In genomic region chr19:7562646-7563393, GRCh38 we compare ENCODE assay signal across 17 cellular contexts. TPM values are rescaled to one million over a fixed set of nuclear protein-coding genes. Genes with fewer than 3 reads are reported as not detected.
A peak's percentile ranks its signal among the peaks of the same experiment; 100 is the strongest.
DNase-seq lines count a peak whose midpoint lies in the region; ATAC-seq, FAIRE-seq and TF ChIP-seq lines count a peak whose summit lies in the region.
"Had no signal": no experiment of that assay in that cellular context is flagged by ENCODE, and none has a peak within 500 bp of the region (broad histone marks: within the 10 kb centered on the region; RNA-seq: fewer than 3 reads in every experiment).

No MANE protein-coding gene starts in this region.

- H3K79me2 ChIP-seq in GM23338 (replicated peaks; ENCODE audit: insufficient read depth): no peaks in the 10 kb centered on the region

- TF ChIP-seq CTCF in A549 (IDR thresholded peaks at IDR 0.05) (no peak), GM23338 (conservative IDR thresholded peaks at IDR 0.05; ENCODE audit: low read depth in 2 of 2) (no peak), fibroblast of villous mesenchyme (IDR thresholded peaks at IDR 0.05; ENCODE audit: insufficient read depth, low read depth, low read length) (no peak), mesothelial cell of epicardium (IDR thresholded peaks at IDR 0.05; ENCODE audit: unreplicated experiment) (no peak), natural killer cell (IDR thresholded peaks at IDR 0.05) (no peak)

- no peak for TF ChIP-seq RAD21 in A549 (conservative IDR thresholded peaks at IDR 0.05 in 1 of 2, IDR thresholded peaks at IDR 0.05 in 1 of 2)

- TF ChIP-seq EP300 in A549 (IDR thresholded peaks at IDR 0.05): no peak

- CTCF ChIA-PET in A549 (lab: Yijun Ruan, JAX): interaction anchor here (0.6 to 1.5 kb wide), 5 partner anchors 219 to 682 kb away, joined by 3 to 5 read pairs (median 3); no protein-coding TSS in a partner anchor

- H3K4me1 Mint-ChIP-seq in GM23338 (no peaks in the 10 kb centered on the region), mesothelial cell of epicardium (no peaks in the 10 kb centered on the region), natural killer cell (peaks cover 0 to 5% of the 10 kb centered on the region in 2 donors)
- H3K4me1 Mint-ChIP-seq: immature natural killer cell had no signal

- H3K36me3 Mint-ChIP-seq in GM23338 (ENCODE audit: low read depth) (peaks cover 23% of the 10 kb centered on the region), mesothelial cell of epicardium (peaks cover 17% of the 10 kb centered on the region), natural killer cell (no peaks in the 10 kb centered on the region)

- H3K9me3 ChIP-seq in A549: no peaks in the 10 kb centered on the region
- H3K9me3 ChIP-seq: colonic mucosa had no signal

- no peaks in the 10 kb centered on the region for H3K27me3 ChIP-seq in GM23338 (ENCODE audit: insufficient read depth)
- H3K27me3 ChIP-seq: colonic mucosa had no signal

- WGBS in A549 (ENCODE audit: missing lambda C conversion rate): 69% methylated on average over 13 of the region's 16 CpGs

- H3K27me3 Mint-ChIP-seq in GM23338 (ENCODE audit: insufficient read depth, low read depth, poor library complexity): peaks cover 7% of the 10 kb centered on the region
- no peaks in the 10 kb centered on the region for H3K27me3 Mint-ChIP-seq in mesothelial cell of epicardium (ENCODE audit: low read depth)
- no peaks in the 10 kb centered on the region for H3K27me3 Mint-ChIP-seq in natural killer cell (ENCODE audit: low read depth in 2 of 2)

- H3F3A ChIP-seq in GM23338 (replicated peaks; ENCODE audit: low read depth): no peaks in the 10 kb centered on the region

- H3K4me2 ChIP-seq in A549: no peak overlapping the region
- H3K4me2 ChIP-seq in GM23338: no peak overlapping the region

- H3K4me3 Mint-ChIP-seq in GM23338: no peak overlapping the region
- H3K4me3 Mint-ChIP-seq in mesothelial cell of epicardium: no peak overlapping the region
- no peak overlapping the region for H3K4me3 Mint-ChIP-seq in natural killer cell
- H3K4me3 Mint-ChIP-seq: immature natural killer cell had no signal

- no peak for TF ChIP-seq POLR2A in A549 (IDR thresholded peaks at IDR 0.05; ENCODE audit: low read length)

- no peak overlapping the region for H3K4me3 ChIP-seq in A549
- no peak overlapping the region for H3K4me3 ChIP-seq in GM23338
- no peak overlapping the region for H3K4me3 ChIP-seq in fibroblast of villous mesenchyme (ENCODE audit: low read depth, low read length)
- H3K4me3 ChIP-seq: colonic mucosa had no signal

- POLR2A ChIA-PET in A549 (lab: Yijun Ruan, JAX): no interaction called here

- H3K9me3 Mint-ChIP-seq in GM23338: no peaks in the 10 kb centered on the region; the same call in 2 of the 3 replicates
- H3K9me3 Mint-ChIP-seq in mesothelial cell of epicardium: no peaks in the 10 kb centered on the region
- no peaks in the 10 kb centered on the region for H3K9me3 Mint-ChIP-seq in natural killer cell
- H3K9me3 Mint-ChIP-seq: immature natural killer cell had no signal

- no peak for ATAC-seq in A549
- ATAC-seq in GM23338: peak; percentile 48; the same call in 2 of the 3 replicates
- ATAC-seq in natural killer cell: no peak
- ATAC-seq in GM21723 (IDR thresholded peaks at IDR 0.05; ENCODE audit: unreplicated experiment): no peak
- ATAC-seq: activated CD4-positive, CD25-positive, alpha-beta regulatory T cell treated with anti-CD3 and anti-CD28 coated beads, Interleukin-2, amount 50 U/mL, for 24 hours; right cardiac atrium; Right ventricle myocardium inferior had no signal

- DNase-seq in A549 (ENCODE audit: low read depth in 1 of 2, low spot score in 1 of 2) (no peak), GM23338 (ENCODE audit: low spot score) (peak; percentile 38), RPMI8226 (peak; percentile 40), fibroblast of villous mesenchyme (ENCODE audit: low read depth) (peak; percentile 6), Ammon's horn (ENCODE audit: low spot score) (no peak), mesothelial cell of epicardium (ENCODE audit: low spot score in 2 of 2, unreplicated experiment in 2 of 2) (no peak), natural killer cell (no peak)
- DNase-seq: activated CD8-positive, alpha-beta memory T cell treated with anti-CD3 and anti-CD28 coated beads, Interleukin-2, amount 50 U/mL, for 48 hours; activated naive CD4-positive, alpha-beta T cell treated with Interleukin-2 at 50 U/mL for 16 hours; colonic mucosa; COR-L47; immature natural killer cell; NCI-H1048; right cardiac atrium had no signal

- H3K9me2 ChIP-seq in GM23338 (ENCODE audit: insufficient read depth): no peaks in the 10 kb centered on the region

- intact Hi-C loops in natural killer cell (cut with micrococcal nuclease): no loop called here

- H3K27ac Mint-ChIP-seq in GM23338 (no peak overlapping the region), mesothelial cell of epicardium (no peak overlapping the region), natural killer cell (no peak overlapping the region)
- H3K27ac Mint-ChIP-seq: immature natural killer cell had no signal

- H2AFZ ChIP-seq in GM23338: no peak overlapping the region

- no peak overlapping the region for H3K27ac ChIP-seq in A549
- no peak overlapping the region for H3K27ac ChIP-seq in GM23338 (ENCODE audit: low read depth)
- H3K27ac ChIP-seq: colonic mucosa had no signal

- peaks cover 8% of the 10 kb centered on the region; the same call in 1 of the 2 replicates for H3K36me3 ChIP-seq in GM23338 (ENCODE audit: insufficient read depth)
- H3K36me3 ChIP-seq: colonic mucosa had no signal

- H4K20me1 ChIP-seq in GM23338 (replicated peaks; ENCODE audit: insufficient read depth): no peaks in the 10 kb centered on the region; the same call in 1 of the 2 replicates

- no peaks in the 10 kb centered on the region for H3K4me1 ChIP-seq in A549
- no peaks in the 10 kb centered on the region for H3K4me1 ChIP-seq in GM23338 (ENCODE audit: insufficient read depth)
- H3K4me1 ChIP-seq: colonic mucosa had no signal

- no peak for FAIRE-seq in A549 (lab: Jason Lieb, UNC)

TF ChIP-seq in A549, 52 proteins besides CTCF, POLR2A, EP300 and RAD21 (continues in another document):
- no peak for TF ChIP-seq KDM1A (IDR thresholded peaks at IDR 0.05; ENCODE audit: low read depth)
- no peak for TF ChIP-seq HOXB13 (CRISPR knock-in tag; IDR thresholded peaks at IDR 0.05; ENCODE audit: low read depth)
- TF ChIP-seq HEYL (CRISPR knock-in tag; IDR thresholded peaks at IDR 0.05): no peak
- no peak for TF ChIP-seq RCOR1 (IDR thresholded peaks at IDR 0.05; ENCODE audit: low read depth, low read length)

TF ChIP-seq in GM23338, 12 proteins besides CTCF, POLR2A, EP300 and RAD21 (continues in another document):
- TF ChIP-seq STAT1 (IDR thresholded peaks at IDR 0.05; ENCODE audit: unreplicated experiment): no peak
- TF ChIP-seq EZH2phosphoT487 (IDR thresholded peaks at IDR 0.05; ENCODE audit: unreplicated experiment): no peak
- TF ChIP-seq NANOG (IDR thresholded peaks at IDR 0.05; ENCODE audit: borderline replicate concordance): no peak
- TF ChIP-seq ZNF331 (CRISPR knock-in tag; IDR thresholded peaks at IDR 0.05; ENCODE audit: low read depth): 0 out of 2 replicates have a peak, but pooled peaks have one; percentile 38

RNA-seq across cellular contexts. Expression of gene PNPLA6, which starts 27.3 kb away (rescaled TPM):
- 13.8 and 17.0 TPM in 2 replicates for polyA plus RNA-seq in A549 (2011; rRNA removed)
- polyA plus RNA-seq in A549 (2012; cell fraction: cytosol; rRNA removed): 34.6 and 42.8 TPM in 2 replicates
- 113 and 195 TPM in 2 replicates for polyA plus RNA-seq in A549 (2012; cell fraction: nucleus; rRNA removed)
- polyA plus RNA-seq in A549 (2017; fragmentation: RNase III; extraction: RNeasy Plus Mini Kit Qiagen cat#74134 plus additional on column Dnase treatment): 40.8 to 66.1 TPM (median 58.1 TPM) in 3 replicates
- polyA minus RNA-seq in A549 (2011; rRNA and poly(A)+ RNA removed): 16.0 and 36.0 TPM in 2 replicates
- total RNA-seq in GM23338 (2014; rRNA removed; shearing (Covaris generic)): 135 and 147 TPM in 2 replicates
- 66.6 and 74.1 TPM in 2 replicates for polyA plus RNA-seq in GM23338 (2016; fragmentation: Nextera tagmentation; extraction: Ambion mirVana)
- 101 and 106 TPM in 2 replicates for total RNA-seq in fibroblast of villous mesenchyme
- 100 to 117 TPM (median 112 TPM) in 3 replicates for total RNA-seq in mesothelial cell of epicardium
- 100 to 1,000 TPM; 118 to 190 (median 125) TPM for total RNA-seq in natural killer cell

RNA-seq across cellular contexts. Expression of gene CAMSAP3, which starts 32.8 kb away (rescaled TPM):
- 0.81 and 1.3 TPM in 2 replicates for polyA plus RNA-seq in A549 (2011; rRNA removed)
- polyA plus RNA-seq in A549 (2012; cell fraction: cytosol; rRNA removed): 2.4 and 3.2 TPM in 2 replicates
- 6.8 and 10.1 TPM in 2 replicates for polyA plus RNA-seq in A549 (2012; cell fraction: nucleus; rRNA removed)
- 2.4 to 3.6 TPM (median 2.9 TPM) in 3 replicates for polyA plus RNA-seq in A549 (2017; fragmentation: RNase III; extraction: RNeasy Plus Mini Kit Qiagen cat#74134 plus additional on column Dnase treatment)
- 0.79 and 1.5 TPM in 2 replicates for polyA minus RNA-seq in A549 (2011; rRNA and poly(A)+ RNA removed)
- 29.9 and 32.2 TPM in 2 replicates for total RNA-seq in GM23338 (2014; rRNA removed; shearing (Covaris generic))
- 6.4 and 10.2 TPM in 2 replicates for polyA plus RNA-seq in GM23338 (2016; fragmentation: Nextera tagmentation; extraction: Ambion mirVana)
- not detected in 2 replicates for total RNA-seq in fibroblast of villous mesenchyme
- 26.1 to 28.2 TPM (median 26.5 TPM) in 3 replicates for total RNA-seq in mesothelial cell of epicardium
- under 1 TPM in 2 of 3 donors, not detected in 1; 0.24 to 0.34 TPM for total RNA-seq in natural killer cell
- polyA plus RNA-seq: immature natural killer cell had no signal

RNA-seq across cellular contexts. Expression of gene MCOLN1, which starts 40.4 kb away (rescaled TPM):
- polyA plus RNA-seq in A549 (2011; rRNA removed): 13.1 and 13.5 TPM in 2 replicates
- polyA plus RNA-seq in A549 (2012; cell fraction: cytosol; rRNA removed): 25.7 and 30.5 TPM in 2 replicates
- polyA plus RNA-seq in A549 (2012; cell fraction: nucleus; rRNA removed): 51.4 and 70.4 TPM in 2 replicates
- 8.4 to 13.4 TPM (median 12.6 TPM) in 3 replicates for polyA plus RNA-seq in A549 (2017; fragmentation: RNase III; extraction: RNeasy Plus Mini Kit Qiagen cat#74134 plus additional on column Dnase treatment)
- polyA minus RNA-seq in A549 (2011; rRNA and poly(A)+ RNA removed): 14.0 and 21.5 TPM in 2 replicates
- 7.2 and 11.0 TPM in 2 replicates for total RNA-seq in GM23338 (2014; rRNA removed; shearing (Covaris generic))
- 16.1 and 16.2 TPM in 2 replicates for polyA plus RNA-seq in GM23338 (2016; fragmentation: Nextera tagmentation; extraction: Ambion mirVana)
- 5.5 and 8.6 TPM in 2 replicates for total RNA-seq in fibroblast of villous mesenchyme
- 20.5 to 21.0 TPM (median 20.7 TPM) in 3 replicates for total RNA-seq in mesothelial cell of epicardium
- 10 to 100 TPM; 22.9 to 37.6 (median 27.8) TPM for total RNA-seq in natural killer cell

RNA-seq across cellular contexts. Expression of gene ZNF358, which starts 46.9 kb away (rescaled TPM):
- 9.5 and 9.9 TPM in 2 replicates for polyA plus RNA-seq in A549 (2011; rRNA removed)
- polyA plus RNA-seq in A549 (2012; cell fraction: cytosol; rRNA removed): 11.7 and 14.4 TPM in 2 replicates
- polyA plus RNA-seq in A549 (2012; cell fraction: nucleus; rRNA removed): 13.4 and 14.1 TPM in 2 replicates
- polyA plus RNA-seq in A549 (2017; fragmentation: RNase III; extraction: RNeasy Plus Mini Kit Qiagen cat#74134 plus additional on column Dnase treatment): 10.7 to 15.4 TPM (median 14.0 TPM) in 3 replicates
- polyA minus RNA-seq in A549 (2011; rRNA and poly(A)+ RNA removed): 10.7 and 14.3 TPM in 2 replicates
- total RNA-seq in GM23338 (2014; rRNA removed; shearing (Covaris generic)): 36.7 and 52.9 TPM in 2 replicates
- polyA plus RNA-seq in GM23338 (2016; fragmentation: Nextera tagmentation; extraction: Ambion mirVana): 23.8 and 28.2 TPM in 2 replicates
- 13.8 and 20.9 TPM in 2 replicates for total RNA-seq in fibroblast of villous mesenchyme
- total RNA-seq in mesothelial cell of epicardium: 67.5 to 68.3 TPM (median 67.9 TPM) in 3 replicates
- 10 to 100 TPM in 2 of 3 donors, 1 to 10 TPM in 1; 9.8 to 11.6 (median 10.9) TPM for total RNA-seq in natural killer cell

Comparison
In these comparisons a context has a peak if more than half of its experiments do, and no peak if none do; other contexts are left out.
1. DNase-seq: peak in GM23338 (single experiment), RPMI8226 (single experiment) and fibroblast of villous mesenchyme (single experiment); none in A549 (0 of 2), Ammon's horn (single experiment), mesothelial cell of epicardium (0 of 2) and natural killer cell (single experiment).
2. RNA of gene CAMSAP3, which starts 32.8 kb away (total RNA-seq): 29.9 to 32.2 TPM in GM23338 and 26.1 to 28.2 TPM in mesothelial cell of epicardium; 0.24 to 0.34 TPM in natural killer cell and not detected in fibroblast of villous mesenchyme; every median in the first group is over 10 times any median in the second.